ENCODE assay signal across 8 cellular contexts in the genomic region with DNA sequence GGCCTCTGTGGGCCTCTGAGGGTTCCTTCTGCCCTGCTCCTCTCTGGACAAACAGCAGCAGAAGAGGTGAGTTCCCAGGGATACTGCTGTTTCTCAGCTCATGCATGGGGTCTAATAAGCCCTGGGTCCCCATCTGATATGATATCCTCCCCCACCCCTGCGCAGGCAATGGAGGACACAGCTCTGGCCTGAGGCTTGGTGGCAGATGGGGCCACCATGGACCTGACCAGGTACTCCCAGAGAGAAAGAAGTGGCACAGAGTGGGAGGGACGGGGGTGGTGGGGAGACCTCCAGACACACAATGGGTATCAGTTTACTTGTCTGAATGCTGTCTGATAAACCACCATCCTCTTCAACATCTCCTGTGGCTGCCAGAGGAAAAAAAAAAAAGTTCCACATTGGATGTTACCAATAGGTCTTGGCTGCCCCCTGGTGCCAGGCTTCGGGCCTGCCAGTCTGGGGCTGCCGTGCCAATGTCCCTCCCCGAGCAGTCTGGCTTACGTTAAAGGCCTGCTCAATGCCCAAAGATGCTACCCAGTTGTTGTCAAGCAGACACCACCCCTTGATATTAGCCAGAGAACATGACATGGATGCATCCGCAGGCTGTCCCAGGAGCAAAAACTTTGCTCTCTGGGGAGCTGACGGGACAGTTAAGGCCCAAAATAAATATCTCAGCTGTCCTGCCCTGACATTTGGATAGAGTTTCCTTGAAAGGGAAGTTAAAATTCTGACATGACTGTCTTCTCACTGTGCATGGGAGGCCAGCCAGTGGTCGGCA.
DNase-seq lines count a peak whose midpoint lies in the region; ATAC-seq and TF ChIP-seq lines count a peak whose summit lies in the region.

No MANE protein-coding gene starts in this region.

- no peak overlapping the region for H3K4me3 ChIP-seq in effector memory CD4-positive, alpha-beta T cell (ENCODE audit: insufficient read depth, low read depth, low read length, poor library complexity, severe bottlenecking)

- DNase-seq in HS-5 (ENCODE audit: low read depth), result peak; percentile 24
- DNase-seq in NCI-H774 (lab: John Stamatoyannopoulos, UW), result peak; percentile 69
- peak; percentile 93 for DNase-seq in activated CD8-positive, alpha-beta memory T cell treated with anti-CD3 and anti-CD28 coated beads for 24 hours
- peak; percentile 46 to 63 (median 48) for DNase-seq in effector memory CD4-positive, alpha-beta T cell
- peak; percentile 79 for DNase-seq in midbrain (lab: John Stamatoyannopoulos, UW)
- DNase-seq in stimulated activated CD8-positive, alpha-beta memory T cell treated with anti-CD3 and anti-CD28 coated beads, Interleukin-4, amount 100 ng/mL, for 1 hour (ENCODE audit: low read depth in 2 of 2, low spot score in 1 of 2), result peak; percentile 38 to 57

- no peak overlapping the region for H3K27ac ChIP-seq in 22Rv1
- no peak overlapping the region for H3K27ac ChIP-seq in effector memory CD4-positive, alpha-beta T cell (ENCODE audit: insufficient read depth, low read length, poor library complexity, severe bottlenecking)

- TF ChIP-seq CTCF in 22Rv1 (IDR thresholded peaks at IDR 0.05), result peak; percentile 87

- H3K36me3 ChIP-seq in effector memory CD4-positive, alpha-beta T cell (ENCODE audit: control insufficient read depth, insufficient read depth, low read length), result no peaks in the 10 kb centered on the region

- H3K27me3 ChIP-seq in effector memory CD4-positive, alpha-beta T cell (replicated peaks; ENCODE audit: control insufficient read depth, insufficient read depth, low read length, poor library complexity, severe bottlenecking), result no peaks in the 10 kb centered on the region

- no peaks in the 10 kb centered on the region for H3K4me1 ChIP-seq in effector memory CD4-positive, alpha-beta T cell (ENCODE audit: control insufficient read depth, insufficient read depth, low read length, poor library complexity, severe bottlenecking)

- no peaks in the 10 kb centered on the region for H3K9me3 ChIP-seq in effector memory CD4-positive, alpha-beta T cell (ENCODE audit: control insufficient read depth, low read length)

- peak; percentile 81 for ATAC-seq in GM18498 (IDR thresholded peaks at IDR 0.05; ENCODE audit: unreplicated experiment)

Comparison
In these comparisons a context has a peak if more than half of its experiments do, and no peak if none do; other contexts are left out.
1. DNase-seq: peak in every context shown above with its lines; median percentile 93 in activated CD8-positive, alpha-beta memory T cell treated with anti-CD3 and anti-CD28 coated beads for 24 hours; 79 in midbrain; 69 in NCI-H774; 48 in effector memory CD4-positive, alpha-beta T cell; 48 in stimulated activated CD8-positive, alpha-beta memory T cell treated with anti-CD3 and anti-CD28 coated beads, Interleukin-4, amount 100 ng/mL, for 1 hour; 24 in HS-5.